ENCODE assay signal across 8 cellular contexts in the genomic region with DNA sequence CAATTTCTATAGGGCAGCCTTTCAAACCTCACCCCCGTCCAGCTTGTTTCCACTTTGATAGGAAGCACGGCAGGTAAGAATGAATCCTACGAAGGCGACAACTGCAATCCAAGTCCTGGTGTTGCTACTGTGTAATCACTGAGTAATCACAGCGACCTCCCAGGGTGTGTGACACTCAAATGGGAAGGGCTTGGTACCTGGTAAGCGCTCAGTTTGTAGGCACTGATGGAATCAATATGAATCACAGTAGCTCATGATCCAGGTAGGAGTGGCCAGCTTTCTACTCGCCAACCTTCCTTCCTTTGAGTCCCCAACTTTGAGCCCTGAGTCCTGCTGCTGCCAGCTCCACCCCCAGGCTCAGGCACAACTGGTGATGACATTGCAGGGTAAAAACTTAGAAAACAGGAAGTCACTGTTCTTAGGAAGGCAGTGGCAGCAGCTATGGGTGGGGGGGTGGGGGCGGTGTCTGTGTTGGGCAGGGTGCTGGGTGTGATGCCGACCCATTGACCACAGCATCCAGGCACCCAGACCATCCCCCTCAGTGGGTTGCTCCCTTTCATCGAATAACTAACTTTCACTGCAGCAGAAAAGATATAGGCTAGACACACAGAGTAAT.
A peak's percentile ranks its signal among the peaks of the same experiment; 100 is the strongest.
DNase-seq lines count a peak whose midpoint lies in the region; ATAC-seq and TF ChIP-seq lines count a peak whose summit lies in the region.

No MANE protein-coding gene starts in this region.

- peaks cover 33% of the 10 kb centered on the region for H3K4me1 Mint-ChIP-seq in neural progenitor cell

- 14 to 23% methylated on average over 10 of the region's 10 CpGs for WGBS in sigmoid colon, 2 donors

- no peaks in the 10 kb centered on the region for H3K36me3 Mint-ChIP-seq in neural progenitor cell

- H3K4me1 ChIP-seq in neural progenitor cell: no peaks in the 10 kb centered on the region
- no peaks in the 10 kb centered on the region for H3K4me1 ChIP-seq in sigmoid colon
- H3K4me1 ChIP-seq in gastrocnemius medialis: no peaks in the 10 kb centered on the region

- ATAC-seq in HG02981 (IDR thresholded peaks at IDR 0.05; ENCODE audit: unreplicated experiment): peak; percentile 70
- ATAC-seq in gastrocnemius medialis: no peak

- no peak overlapping the region for H3K4me2 ChIP-seq in neural progenitor cell

- no peak overlapping the region for H3K27ac ChIP-seq in neural progenitor cell
- no peak overlapping the region for H3K27ac ChIP-seq in sigmoid colon
- H3K27ac ChIP-seq in gastrocnemius medialis: no peak overlapping the region

- no peaks in the 10 kb centered on the region for H4K20me1 ChIP-seq in neural progenitor cell (ENCODE audit: low read depth)

- H3K4me3 Mint-ChIP-seq in neural progenitor cell: no peak overlapping the region

- TF ChIP-seq CTCF in neural progenitor cell (IDR thresholded peaks at IDR 0.05): no peak
- TF ChIP-seq CTCF in sigmoid colon (IDR thresholded peaks at IDR 0.05): no peak
- TF ChIP-seq CTCF in gastrocnemius medialis (IDR thresholded peaks at IDR 0.05 in 4 of 5, conservative IDR thresholded peaks at IDR 0.05 in 1 of 5): no peak

- H3K27me3 Mint-ChIP-seq in neural progenitor cell (ENCODE audit: insufficient read depth, low read depth): peaks cover 8% of the 10 kb centered on the region

- H3K36me3 ChIP-seq in neural progenitor cell: no peaks in the 10 kb centered on the region
- no peaks in the 10 kb centered on the region for H3K36me3 ChIP-seq in sigmoid colon
- no peaks in the 10 kb centered on the region for H3K36me3 ChIP-seq in gastrocnemius medialis

- TF ChIP-seq POLR2A in sigmoid colon (IDR thresholded peaks at IDR 0.05): no peak
- TF ChIP-seq POLR2A in gastrocnemius medialis (IDR thresholded peaks at IDR 0.05): no peak

- H3K9ac ChIP-seq in neural progenitor cell: no peak overlapping the region

- in situ Hi-C loops in G401 (cut with HindIII; ENCODE audit: low sequenced_read_pairs): no loop called here
- in situ Hi-C loops in gastrocnemius medialis (cut with MboI; ENCODE audit: low sequenced_read_pairs in 4 of 4): loop anchor here in 3 of 4 donors (5.0 to 10.0 kb wide), 3 partner anchors 180 to 383 kb away; no protein-coding TSS in a partner anchor

- H3F3A ChIP-seq in neural progenitor cell (ENCODE audit: low read depth): no peaks in the 10 kb centered on the region

- TF ChIP-seq EP300 in sigmoid colon (IDR thresholded peaks at IDR 0.05): no peak

- H3K27ac Mint-ChIP-seq in neural progenitor cell: no peak overlapping the region

- no peaks in the 10 kb centered on the region for H3K79me2 ChIP-seq in neural progenitor cell (ENCODE audit: low read depth)

- H3K27me3 ChIP-seq in neural progenitor cell: no peaks in the 10 kb centered on the region
- no peaks in the 10 kb centered on the region for H3K27me3 ChIP-seq in sigmoid colon
- H3K27me3 ChIP-seq in gastrocnemius medialis: no peaks in the 10 kb centered on the region

- H3K4me3 ChIP-seq in neural progenitor cell (no peak overlapping the region), sigmoid colon (no peak overlapping the region), gastrocnemius medialis (no peak overlapping the region)

- H3K9me3 Mint-ChIP-seq in neural progenitor cell: no peaks in the 10 kb centered on the region

- H2AFZ ChIP-seq in neural progenitor cell (replicated peaks): peak overlapping the region; percentile 26

- H3K9me3 ChIP-seq in neural progenitor cell (ENCODE audit: low read depth) (no peaks in the 10 kb centered on the region), sigmoid colon (no peaks in the 10 kb centered on the region), gastrocnemius medialis (no peaks in the 10 kb centered on the region)

- DNase-seq in G401 (ENCODE audit: low spot score) (peak; percentile 51), SKM-1 (lab: John Stamatoyannopoulos, UW; ENCODE audit: unreplicated experiment) (peak; percentile 88), neural progenitor cell (ENCODE audit: low spot score) (no peak), sigmoid colon (no peak), retina (no peak), gastrocnemius medialis (no peak)
- peak; percentile 73 for DNase-seq in activated naive CD4-positive, alpha-beta T cell treated with Interleukin-2 at 50 U/mL for 16 hours

- intact Hi-C loops in sigmoid colon (cut with DNase I) (no loop called here), gastrocnemius medialis (cut with DNase I; ENCODE audit: low total_unique reads) (no loop called here)

Comparison
In these comparisons a context has a peak if more than half of its experiments do, and no peak if none do; other contexts are left out.
1. DNase-seq: peak in G401 (single experiment), SKM-1 (single experiment) and activated naive CD4-positive, alpha-beta T cell treated with Interleukin-2 at 50 U/mL for 16 hours (single experiment); none in neural progenitor cell (single experiment), sigmoid colon (single experiment), retina (single experiment) and gastrocnemius medialis (0 of 2).